In the genomic region with DNA sequence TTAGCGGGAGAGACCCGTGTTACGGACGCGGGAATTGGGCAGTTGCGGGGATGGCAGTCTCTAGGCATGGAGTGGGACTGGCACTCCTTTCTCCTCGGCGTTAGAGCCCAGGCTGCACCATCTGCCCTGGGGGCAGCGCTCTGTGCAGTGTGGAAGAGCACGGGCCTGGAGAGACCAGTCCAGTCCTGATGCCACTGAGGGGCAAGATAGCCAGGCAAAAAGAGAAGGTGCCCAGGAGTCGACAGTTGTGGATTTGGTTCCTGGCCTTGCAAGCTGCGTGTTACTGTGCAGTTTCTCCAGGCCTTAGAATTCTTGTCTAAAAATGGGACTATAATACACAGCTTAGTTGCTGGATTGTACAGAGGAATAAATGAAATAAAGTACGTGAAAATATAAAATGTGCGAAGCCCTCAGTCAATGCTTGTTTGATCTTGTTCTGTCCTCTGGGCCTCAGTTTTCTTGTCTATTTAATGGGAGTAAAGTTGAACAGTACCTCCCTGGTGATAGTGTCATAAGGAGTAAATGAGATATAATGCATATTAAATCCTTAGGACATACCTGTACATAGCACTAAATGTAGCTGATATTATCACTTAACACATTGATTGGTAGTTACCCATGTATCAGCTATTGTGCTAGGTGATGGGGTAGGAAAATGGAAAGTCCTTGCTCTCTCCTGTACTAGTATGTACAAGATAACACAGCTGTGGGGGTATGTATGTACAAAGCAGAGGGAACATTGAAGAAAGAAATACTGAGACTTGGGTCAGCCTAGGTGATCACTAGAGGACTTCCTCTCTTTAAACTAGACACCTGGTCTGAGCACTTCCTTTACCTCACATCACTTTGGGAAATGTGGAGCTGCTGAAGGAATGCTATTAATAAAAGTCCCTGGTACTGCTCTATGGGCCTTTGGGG, we compare ENCODE assay signal across 8 cellular contexts. TPM values are rescaled to one million over a fixed set of nuclear protein-coding genes. Genes with fewer than 3 reads are reported as not detected.
DNase-seq lines count a peak whose midpoint lies in the region; ATAC-seq and TF ChIP-seq lines count a peak whose summit lies in the region.

No MANE protein-coding gene starts in this region.

- H3K27me3 Mint-ChIP-seq in chondrocyte (ENCODE audit: low read depth) = no peaks in the 10 kb centered on the region

- peak overlapping the region; percentile 90 for H3K27ac Mint-ChIP-seq in chondrocyte (ENCODE audit: unreplicated experiment)

- peak overlapping the region; percentile 89; the same call in 1 of the 2 replicates for H2AFZ ChIP-seq in Loucy (ENCODE audit: low read length)

- H3K4me1 ChIP-seq in Loucy (ENCODE audit: insufficient read depth, low read length, poor library complexity, severe bottlenecking) (peaks cover 54% of the 10 kb centered on the region), mucosa of descending colon (ENCODE audit: low read depth) (peaks cover 10% of the 10 kb centered on the region)

- H3K4me3 Mint-ChIP-seq in chondrocyte (ENCODE audit: unreplicated experiment) = peak overlapping the region; percentile 90

- intact Hi-C loops in mucosa of descending colon (cut with DNase I, micrococcal nuclease) = no loop called here

- no peaks in the 10 kb centered on the region for H3K9me3 ChIP-seq in Loucy (ENCODE audit: insufficient read depth, low read depth, low read length)
- H3K9me3 ChIP-seq in mucosa of descending colon = no peaks in the 10 kb centered on the region

- peak overlapping the region; percentile 90 for H3K9ac ChIP-seq in Loucy (ENCODE audit: low read depth, low read length, poor library complexity, severe bottlenecking)

- DNase-seq in GM06990 (ENCODE audit: extremely low read depth, insufficient read length) = no peak
- no peak for DNase-seq in chondrocyte (ENCODE audit: low spot score)
- DNase-seq in mucosa of descending colon = no peak
- DNase-seq in NCI-H187 (lab: John Stamatoyannopoulos, UW) = no peak
- no peak for DNase-seq in DMS79 (lab: John Stamatoyannopoulos, UW)
- DNase-seq in NCI-H1105 (lab: John Stamatoyannopoulos, UW) = no peak
- DNase-seq in glomerular visceral epithelial cell (ENCODE audit: extremely low spot score) = no peak

- H3K4me2 ChIP-seq in Loucy (ENCODE audit: low read depth, low read length, poor library complexity, severe bottlenecking) = peak overlapping the region; percentile 99

- H3K4me3 ChIP-seq in GM06990 (replicated peaks; ENCODE audit: low read depth, low read length) (peak overlapping the region; percentile 99), Loucy (ENCODE audit: low read length, poor library complexity, severe bottlenecking) (peak overlapping the region; percentile 99), mucosa of descending colon (peak overlapping the region; percentile 72)

- no peaks in the 10 kb centered on the region for H3K9me2 ChIP-seq in Loucy (replicated peaks; ENCODE audit: low read depth, low read length)

- peaks cover 3% of the 10 kb centered on the region for H3K36me3 ChIP-seq in GM06990 (ENCODE audit: control insufficient read depth, insufficient read depth, low read length)
- H3K36me3 ChIP-seq in Loucy (ENCODE audit: insufficient read depth, low read length) = no peaks in the 10 kb centered on the region
- H3K36me3 ChIP-seq in mucosa of descending colon (ENCODE audit: low read depth) = no peaks in the 10 kb centered on the region

- no peaks in the 10 kb centered on the region for H3K36me3 Mint-ChIP-seq in chondrocyte (ENCODE audit: low read depth)

- H3K4me1 Mint-ChIP-seq in chondrocyte (ENCODE audit: low read depth) = peaks cover 51% of the 10 kb centered on the region

- H3K27me3 ChIP-seq in GM06990 (replicated peaks; ENCODE audit: control insufficient read depth, insufficient read depth, low read length) (no peaks in the 10 kb centered on the region), Loucy (ENCODE audit: insufficient read depth, low read length, poor library complexity, severe bottlenecking) (no peaks in the 10 kb centered on the region)

- TF ChIP-seq CTCF in GM06990 (IDR thresholded peaks at IDR 0.05; ENCODE audit: insufficient read depth, low read length, poor library complexity, severe bottlenecking) (no peak), Loucy (conservative IDR thresholded peaks at IDR 0.05; ENCODE audit: low read length) (no peak), chondrocyte (IDR thresholded peaks at IDR 0.05) (no peak), mucosa of descending colon (IDR thresholded peaks at IDR 0.05) (no peak)

- no peaks in the 10 kb centered on the region for H3F3A ChIP-seq in Loucy (ENCODE audit: low read depth)

- ATAC-seq in mucosa of descending colon = peak; percentile 43

- H3K79me2 ChIP-seq in Loucy (ENCODE audit: insufficient read depth, low read length) = peaks cover 65% of the 10 kb centered on the region

- no peaks in the 10 kb centered on the region for H3K9me3 Mint-ChIP-seq in chondrocyte (ENCODE audit: low read depth)

- H4K20me1 ChIP-seq in Loucy (ENCODE audit: insufficient read depth, low read length, poor library complexity, severe bottlenecking) = peaks cover 52% of the 10 kb centered on the region

RNA-seq across cellular contexts. Expression of a gene that starts 1.2 kb away (rescaled TPM):
- total RNA-seq in chondrocyte (113 to 146 TPM (median 117 TPM) in 3 replicates), mucosa of descending colon (100 to 1,000 TPM in 1 of 3 donors, 10 to 100 TPM in 2; 59.9 to 136 (median 66.8) TPM)
